8 cellular contexts compared by ENCODE assay signal in the genomic region with DNA sequence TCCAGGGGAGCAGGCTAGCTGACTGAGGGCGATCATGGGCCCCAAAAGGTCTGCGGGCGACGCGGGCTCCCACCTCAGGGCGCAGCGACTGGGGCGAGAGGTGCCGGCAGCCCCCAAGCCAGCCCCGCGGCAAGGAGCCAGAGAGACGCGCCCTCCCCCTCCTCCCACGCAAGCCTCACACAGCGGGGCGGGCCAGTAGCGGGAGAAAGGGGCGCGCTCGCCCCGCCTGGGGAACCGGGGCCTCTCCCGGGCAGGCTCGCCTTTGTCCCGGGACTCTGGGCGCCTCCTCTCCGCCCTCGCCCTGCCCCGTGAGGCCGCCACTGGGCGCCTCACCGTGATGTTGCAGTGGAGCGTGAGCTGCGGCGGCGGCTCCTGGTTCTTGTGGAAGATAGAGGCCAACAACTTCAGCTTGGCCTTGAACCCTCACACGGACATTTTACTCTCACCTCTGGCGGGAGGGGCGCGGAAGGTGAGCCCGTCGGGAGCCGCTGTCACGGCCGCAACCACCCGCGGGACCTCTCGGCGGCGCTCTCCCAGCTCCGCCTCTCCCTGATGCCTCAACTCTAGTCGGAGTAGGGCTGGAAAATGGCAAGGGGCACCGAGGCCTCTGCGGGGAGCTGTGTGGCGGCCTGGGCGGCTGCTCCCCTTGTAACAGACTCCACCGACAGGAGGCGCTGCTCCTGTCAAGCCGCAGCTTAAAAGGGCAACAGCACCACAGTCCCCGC.
DNase-seq lines count a peak whose midpoint lies in the region; ATAC-seq and TF ChIP-seq lines count a peak whose summit lies in the region.
"Not testable (repeated sequence)": the region's sequence is repeated elsewhere in the genome, so short reads cannot be mapped to it uniquely, and the experiment has no call there.

No MANE protein-coding gene starts in this region.

- H3K4me3 Mint-ChIP-seq in CD8-positive, alpha-beta memory T cell = peak overlapping the region in 1 of 7 donors; percentile 27
- H3K4me3 Mint-ChIP-seq in natural killer cell treated with Interleukin-12 subunit alpha and Interleukin-12 subunit beta and Interleukin-15 and Interleukin-18, amount 100 ng/mL, for 72 hours = not testable (repeated sequence)

- not testable (repeated sequence) for BruUV-seq in mammary epithelial cell (replicated peaks; lab: Mats Ljungman, UMichigan)

- peak overlapping the region; percentile 54 for H3K4me2 ChIP-seq in mammary epithelial cell (ENCODE audit: insufficient read depth, low read depth, low read length)

- DNase-seq in CD8-positive, alpha-beta memory T cell = peak in 4 of 5 donors; percentile 7 to 58 (median 30)
- peak; percentile 55 for DNase-seq in activated T-cell treated with anti-CD3 and anti-CD28 coated beads, Interleukin-2, amount 50 U/mL, for 1 hour
- not testable (repeated sequence) for DNase-seq in mammary epithelial cell
- peak; percentile 4 to 52 for DNase-seq in heart right ventricle
- DNase-seq in natural killer cell treated with Interleukin-12 subunit alpha and Interleukin-12 subunit beta and Interleukin-15 and Interleukin-18, amount 100 ng/mL, for 72 hours (ENCODE audit: low spot score) = peak; percentile 59
- DNase-seq in stimulated activated CD4-positive, alpha-beta T cell treated with anti-CD3 and anti-CD28 coated beads, Interleukin-4, amount 100 ng/mL, for 1 hour = peak; percentile 52
- DNase-seq in transverse colon = peak; percentile 34

- not testable (repeated sequence) for TF ChIP-seq EP300 in transverse colon (IDR thresholded peaks at IDR 0.05; ENCODE audit: low read depth)

- H3K27me3 ChIP-seq in CD8-positive, alpha-beta memory T cell (ENCODE audit: insufficient read depth, low read length, poor library complexity, severe bottlenecking); mammary epithelial cell (ENCODE audit: insufficient read depth, low read length); heart right ventricle; transverse colon: not testable (repeated sequence)

- H3K9me3 Mint-ChIP-seq in CD8-positive, alpha-beta memory T cell; natural killer cell treated with Interleukin-12 subunit alpha and Interleukin-12 subunit beta and Interleukin-15 and Interleukin-18, amount 100 ng/mL, for 72 hours: not testable (repeated sequence)

- not testable (repeated sequence) for H3K9me3 ChIP-seq in CD8-positive, alpha-beta memory T cell (ENCODE audit: low read length); mammary epithelial cell (replicated peaks; ENCODE audit: insufficient read depth, low read length); heart right ventricle; transverse colon

- not testable (repeated sequence) for H3K36me3 ChIP-seq in CD8-positive, alpha-beta memory T cell (ENCODE audit: insufficient read depth, low read length); mammary epithelial cell (ENCODE audit: insufficient read depth, low read length); heart right ventricle; transverse colon

- peak overlapping the region; percentile 48 for H2AFZ ChIP-seq in mammary epithelial cell (ENCODE audit: low read depth, low read length)

- not testable (repeated sequence) for H3K27ac ChIP-seq in CD8-positive, alpha-beta memory T cell (ENCODE audit: low read depth, low read length); mammary epithelial cell (ENCODE audit: insufficient read depth, low read depth, low read length)
- peak overlapping the region in 7 of 10 donors; percentile 63 to 85 (median 74) for H3K27ac ChIP-seq in heart right ventricle
- peak overlapping the region in 3 of 4 donors; percentile 59 to 84 (median 68) for H3K27ac ChIP-seq in transverse colon

- WGBS in mammary epithelial cell (ENCODE audit: low coverage, missing lambda C conversion rate) = 0% methylated on average over 3 of the region's 60 CpGs
- 0% methylated on average over 4 to 8 of the region's 60 CpGs for WGBS in heart right ventricle, 2 donors
- WGBS in transverse colon (ENCODE audit: low coverage in 1 of 2), 2 donors = 0% methylated on average over 3 of the region's 60 CpGs; no CpG with 5 or more reads in 1 of the 2 donors

- not testable (repeated sequence) for H3K9ac ChIP-seq in mammary epithelial cell (ENCODE audit: insufficient read depth, low read length)

- not testable (repeated sequence) for H3K4me3 ChIP-seq in CD8-positive, alpha-beta memory T cell (ENCODE audit: low read length)
- peak overlapping the region; percentile 45; the same call in 1 of the 2 replicates for H3K4me3 ChIP-seq in WI38 (ENCODE audit: low read depth, low read length)
- H3K4me3 ChIP-seq in mammary epithelial cell (replicated peaks in 1 of 3; ENCODE audit: insufficient read depth in 1 of 3, low read depth in 2 of 3, low read length in 3 of 3) = peak overlapping the region in 2 of 3 experiments; percentile 24 to 46
- peak overlapping the region in 9 of 10 donors; percentile 18 to 55 (median 49) for H3K4me3 ChIP-seq in heart right ventricle
- peak overlapping the region in 1 of 4 donors; percentile 48 for H3K4me3 ChIP-seq in transverse colon

- ATAC-seq in heart right ventricle; natural killer cell treated with Interleukin-12 subunit alpha and Interleukin-12 subunit beta and Interleukin-15 and Interleukin-18, amount 100 ng/mL, for 72 hours: not testable (repeated sequence)

- in situ Hi-C loops in mammary epithelial cell (cut with MboI; ENCODE audit: low sequenced_read_pairs in 2 of 2); transverse colon (cut with MboI; ENCODE audit: low pct_ligation_motif_present in 1 of 4, low pct_unique_long_range_greater_than_20kb in 1 of 4, low sequenced_read_pairs in 3 of 4): not testable (repeated sequence)

- not testable (repeated sequence) for H3K4me1 ChIP-seq in CD8-positive, alpha-beta memory T cell (ENCODE audit: insufficient read depth, low read length); mammary epithelial cell (ENCODE audit: insufficient read depth, low read length); heart right ventricle; transverse colon

- POLR2A ChIA-PET in CD8-positive, alpha-beta memory T cell (lab: Charles Lee) = not testable (repeated sequence)

- not testable (repeated sequence) for H4K20me1 ChIP-seq in mammary epithelial cell (ENCODE audit: insufficient read depth, low read length)

- not testable (repeated sequence) for TF ChIP-seq CTCF in WI38 (IDR thresholded peaks at IDR 0.05; ENCODE audit: low read depth, low read length); mammary epithelial cell (conservative IDR thresholded peaks at IDR 0.05 in 1 of 2, IDR thresholded peaks at IDR 0.05 in 1 of 2; ENCODE audit: extremely low read depth in 1 of 2, insufficient read depth in 1 of 2, low read depth in 1 of 2, low read length in 2 of 2); transverse colon (IDR thresholded peaks at IDR 0.05)
- peak in 2 of 9 donors; percentile 7 to 19 for TF ChIP-seq CTCF in heart right ventricle (IDR thresholded peaks at IDR 0.05)

- not testable (repeated sequence) for TF ChIP-seq POLR2A in transverse colon (IDR thresholded peaks at IDR 0.05)

- not testable (repeated sequence) for H3K4me1 Mint-ChIP-seq in CD8-positive, alpha-beta memory T cell; natural killer cell treated with Interleukin-12 subunit alpha and Interleukin-12 subunit beta and Interleukin-15 and Interleukin-18, amount 100 ng/mL, for 72 hours (ENCODE audit: low read depth in 2 of 2)

- intact Hi-C loops in mammary epithelial cell (cut with micrococcal nuclease); heart right ventricle (cut with DNase I); transverse colon (cut with DNase I; ENCODE audit: low total_unique reads): not testable (repeated sequence)

- CTCF ChIA-PET in CD8-positive, alpha-beta memory T cell (lab: Charles Lee); mammary epithelial cell (lab: Charles Lee; ENCODE audit: low non-redundant PET): not testable (repeated sequence)

- not testable (repeated sequence) for H3K27ac Mint-ChIP-seq in CD8-positive, alpha-beta memory T cell; natural killer cell treated with Interleukin-12 subunit alpha and Interleukin-12 subunit beta and Interleukin-15 and Interleukin-18, amount 100 ng/mL, for 72 hours

- dilution Hi-C loops in mammary epithelial cell (cut with HindIII; ENCODE audit: low sequenced_read_pairs) = not testable (repeated sequence)

- not testable (repeated sequence) for H3K27me3 Mint-ChIP-seq in CD8-positive, alpha-beta memory T cell; natural killer cell treated with Interleukin-12 subunit alpha and Interleukin-12 subunit beta and Interleukin-15 and Interleukin-18, amount 100 ng/mL, for 72 hours

- not testable (repeated sequence) for H3K36me3 Mint-ChIP-seq in CD8-positive, alpha-beta memory T cell; natural killer cell treated with Interleukin-12 subunit alpha and Interleukin-12 subunit beta and Interleukin-15 and Interleukin-18, amount 100 ng/mL, for 72 hours

- H3K79me2 ChIP-seq in mammary epithelial cell (ENCODE audit: insufficient read depth, low read length) = not testable (repeated sequence)
